Comparison of ENCODE assay signal across 28 cellular contexts in genomic region chr3:36633060-36633459, GRCh38.
"Had no signal": no experiment of that assay in that cellular context is flagged by ENCODE, and none has a peak within 500 bp of the region (broad histone marks: within the 10 kb centered on the region; RNA-seq: fewer than 3 reads in every experiment).

No MANE protein-coding gene starts in this region.

- H3K27ac ChIP-seq: colonic mucosa, coronary artery, dorsolateral prefrontal cortex, epithelial cell of prostate, esophagus muscularis mucosa, esophagus squamous epithelium, foreskin keratinocyte, gastrocnemius medialis, gastroesophageal sphincter, heart left ventricle, heart right ventricle, hepatocyte had no signal

- H3K36me3 ChIP-seq: colonic mucosa, esophagus muscularis mucosa, esophagus squamous epithelium, gastrocnemius medialis, gastroesophageal sphincter, heart left ventricle, heart right ventricle had no signal

- H3K9me3 Mint-ChIP-seq: effector memory CD8-positive, alpha-beta T cell had no signal

- H3K4me3 ChIP-seq: colonic mucosa, coronary artery, dorsolateral prefrontal cortex, esophagus muscularis mucosa, esophagus squamous epithelium, gastrocnemius medialis, gastroesophageal sphincter, heart left ventricle, heart right ventricle, hepatocyte had no signal

- H3K79me2 ChIP-seq: hepatocyte had no signal

- H2AFZ ChIP-seq: hepatocyte had no signal

- DNase-seq: colonic mucosa; cortex of kidney; dermis blood vessel endothelial cell; dorsolateral prefrontal cortex; effector CD8-positive, alpha-beta T cell; effector memory CD4-positive, alpha-beta T cell; effector memory CD8-positive, alpha-beta T cell; erythroblast; esophagus squamous epithelium; foreskin fibroblast; foreskin keratinocyte; foreskin melanocyte; gastrocnemius medialis; glutamatergic neuron; head of caudate nucleus; heart left ventricle; heart right ventricle had no signal

- H3K4me3 Mint-ChIP-seq: dendritic cell treated with granulocyte-macrophage colony-stimulating factor and Interleukin-4, amounts not matched to agents 40 ng/mL and 50 ng/mL, for 4 days; effector memory CD8-positive, alpha-beta T cell had no signal

- H3K27me3 Mint-ChIP-seq: dendritic cell treated with granulocyte-macrophage colony-stimulating factor and Interleukin-4, amounts not matched to agents 40 ng/mL and 50 ng/mL, for 4 days had no signal

- H3K9me3 ChIP-seq: colonic mucosa, esophagus muscularis mucosa, esophagus squamous epithelium, gastrocnemius medialis, gastroesophageal sphincter, heart right ventricle had no signal

- FAIRE-seq: colon, endometrium, endothelial cell of umbilical vein, frontal cortex had no signal

- H3K27me3 ChIP-seq: colonic mucosa, esophagus muscularis mucosa, esophagus squamous epithelium, foreskin keratinocyte, gastrocnemius medialis, gastroesophageal sphincter, heart left ventricle, heart right ventricle, hepatocyte had no signal

- H3K27ac Mint-ChIP-seq: dendritic cell treated with granulocyte-macrophage colony-stimulating factor and Interleukin-4, amounts not matched to agents 40 ng/mL and 50 ng/mL, for 4 days; effector memory CD8-positive, alpha-beta T cell had no signal

- H3K4me2 ChIP-seq: hepatocyte had no signal

- H3K4me1 ChIP-seq: colonic mucosa, esophagus muscularis mucosa, esophagus squamous epithelium, gastrocnemius medialis, gastroesophageal sphincter, heart left ventricle, heart right ventricle had no signal

- ATAC-seq: effector memory CD8-positive, alpha-beta T cell; esophagus mucosa; foreskin keratinocyte; gastrocnemius medialis; gastroesophageal sphincter; heart left ventricle; heart right ventricle had no signal
